Comparison of ENCODE assay signal across 8 cellular contexts in the genomic region with DNA sequence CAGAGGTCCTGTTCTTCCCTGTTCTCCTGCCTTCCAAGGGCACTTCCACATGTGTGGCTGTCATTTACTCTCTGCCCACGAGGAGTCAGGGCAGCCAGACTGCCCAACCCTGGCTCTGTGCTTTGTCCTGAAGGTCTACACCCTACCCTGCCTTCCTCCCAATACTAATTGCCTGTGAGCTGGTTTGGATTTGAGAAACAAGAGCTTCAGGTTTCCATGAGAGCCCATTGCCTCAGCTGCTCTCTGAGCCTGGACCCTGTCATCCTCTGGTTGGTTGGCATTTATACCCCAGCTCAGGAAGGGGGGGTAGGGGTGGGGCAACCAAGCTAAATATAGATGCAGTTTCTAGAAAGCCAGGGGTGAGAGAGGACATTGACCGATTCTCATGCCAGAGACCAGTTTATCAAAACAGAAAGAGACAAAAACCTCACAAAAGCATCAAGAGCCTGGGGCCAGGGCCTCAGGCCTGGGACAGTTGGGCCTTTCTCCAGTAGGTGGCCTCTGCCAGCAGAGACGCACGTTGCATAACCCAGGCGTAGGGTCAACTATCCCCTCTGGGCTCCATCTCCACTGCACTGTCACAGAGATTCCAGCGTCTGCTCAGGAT. TPM values are rescaled to one million over a fixed set of nuclear protein-coding genes. Genes with fewer than 3 reads are reported as not detected.
DNase-seq lines count a peak whose midpoint lies in the region; ATAC-seq and TF ChIP-seq lines count a peak whose summit lies in the region.

No MANE protein-coding gene starts in this region.

- CTCF ChIA-PET in HEK293T (lab: Yijun Ruan, JAX) (interaction anchor here (0.5 to 1.7 kb wide), 6 partner anchors 9 to 79 kb away, joined by 3 to 10 read pairs (median 4); no protein-coding TSS in a partner anchor), activated B cell treated with CpG ODN at 0.5 μM for 24 hours (lab: Charles Lee) (interaction anchor here (0.7 kb wide), 1 partner anchor 44 kb away, joined by 3 read pairs; no protein-coding TSS in a partner anchor)

- TF ChIP-seq POLR2A in suprapubic skin (IDR thresholded peaks at IDR 0.05) (no peak), GM18505 (IDR thresholded peaks at IDR 0.05; ENCODE audit: borderline replicate concordance, extremely low read depth, insufficient read depth, insufficient read length) (no peak)

- intact Hi-C loops in activated B cell treated with CpG ODN at 0.5 μM for 24 hours (cut with micrococcal nuclease): loop anchor here (5.0 kb wide), 1 partner anchor 37 kb away; no protein-coding TSS in a partner anchor

- H3K4me2 ChIP-seq in hepatocyte: no peak overlapping the region

- H3K27ac Mint-ChIP-seq in activated B cell treated with CpG ODN at 0.5 μM for 24 hours: no peak overlapping the region

- H3K9me3 ChIP-seq in hepatocyte (ENCODE audit: low read depth) (no peaks in the 10 kb centered on the region), suprapubic skin (no peaks in the 10 kb centered on the region)

- H3K27me3 ChIP-seq in hepatocyte (no peaks in the 10 kb centered on the region), suprapubic skin (no peaks in the 10 kb centered on the region)

- WGBS in hepatocyte (ENCODE audit: low lambda C conversion rate, missing lambda C conversion rate): 41% methylated on average over 6 of the region's 6 CpGs
- WGBS in suprapubic skin: 18% methylated on average over 5 of the region's 6 CpGs

- no peaks in the 10 kb centered on the region for H3K27me3 Mint-ChIP-seq in activated B cell treated with CpG ODN at 0.5 μM for 24 hours

- H3K4me1 Mint-ChIP-seq in activated B cell treated with CpG ODN at 0.5 μM for 24 hours: peaks cover 43% of the 10 kb centered on the region

- no peaks in the 10 kb centered on the region for H3K9me3 Mint-ChIP-seq in activated B cell treated with CpG ODN at 0.5 μM for 24 hours

- DNase-seq in G401 (ENCODE audit: low spot score) (peak; percentile 7), HEK293T (ENCODE audit: extremely low spot score) (peak; percentile 55), activated B cell treated with CpG ODN at 0.5 μM for 24 hours (no peak), hepatocyte (ENCODE audit: low spot score) (peak; percentile 55), suprapubic skin (ENCODE audit: low spot score in 2 of 2) (no peak)
- DNase-seq in activated CD4-positive, alpha-beta T cell treated with anti-CD3 and anti-CD28 coated beads for 48 hours: no peak

- H4K20me1 ChIP-seq in hepatocyte (ENCODE audit: insufficient read depth, poor library complexity, severe bottlenecking): no peaks in the 10 kb centered on the region

- H3K27ac ChIP-seq in hepatocyte: no peak overlapping the region
- H3K27ac ChIP-seq in suprapubic skin: peak overlapping the region; percentile 17

- H3K9me2 ChIP-seq in hepatocyte (replicated peaks; ENCODE audit: insufficient read depth): no peaks in the 10 kb centered on the region

- no peaks in the 10 kb centered on the region for H3K4me1 ChIP-seq in hepatocyte (ENCODE audit: insufficient read depth)
- H3K4me1 ChIP-seq in suprapubic skin: peaks cover 21% of the 10 kb centered on the region

- POLR2A ChIA-PET in HEK293T (lab: Yijun Ruan, JAX): no interaction called here
- POLR2A ChIA-PET in activated B cell treated with CpG ODN at 0.5 μM for 24 hours (lab: Charles Lee): no interaction called here

- H2AFZ ChIP-seq in hepatocyte: no peak overlapping the region

- in situ Hi-C loops in G401 (cut with HindIII; ENCODE audit: low sequenced_read_pairs): no loop called here

- H3K79me2 ChIP-seq in hepatocyte: no peaks in the 10 kb centered on the region

- no peak overlapping the region for H3K4me3 Mint-ChIP-seq in activated B cell treated with CpG ODN at 0.5 μM for 24 hours

- no peak for TF ChIP-seq CTCF in activated B cell treated with CpG ODN at 0.5 μM for 24 hours (IDR thresholded peaks at IDR 0.05)
- peak; percentile 42 for TF ChIP-seq CTCF in hepatocyte (IDR thresholded peaks at IDR 0.05; ENCODE audit: poor library complexity)
- peak in 1 of 2 donors; percentile 16 for TF ChIP-seq CTCF in suprapubic skin (IDR thresholded peaks at IDR 0.05)

- H3K36me3 Mint-ChIP-seq in activated B cell treated with CpG ODN at 0.5 μM for 24 hours (ENCODE audit: low read depth): no peaks in the 10 kb centered on the region

- H3K4me3 ChIP-seq in hepatocyte (no peak overlapping the region), suprapubic skin (no peak overlapping the region)

- H3K36me3 ChIP-seq in hepatocyte (replicated peaks; ENCODE audit: insufficient read depth, low read depth) (no peaks in the 10 kb centered on the region), suprapubic skin (peaks cover 3% of the 10 kb centered on the region)

- no peak for TF ChIP-seq EP300 in suprapubic skin (IDR thresholded peaks at IDR 0.05)

- ATAC-seq in activated B cell treated with CpG ODN at 0.5 μM for 24 hours (ENCODE audit: low read depth) (peak; percentile 34), GM21619 (IDR thresholded peaks at IDR 0.05; ENCODE audit: unreplicated experiment) (no peak), GM18505 (IDR thresholded peaks at IDR 0.05; ENCODE audit: unreplicated experiment) (no peak)

TF ChIP-seq in HEK293T, 16 proteins besides CTCF, POLR2A, EP300 and RAD21:
- TF ChIP-seq NFRKB (IDR thresholded peaks at IDR 0.05): no peak
- TF ChIP-seq FOXM1 (IDR thresholded peaks at IDR 0.05; ENCODE audit: borderline replicate concordance): no peak
- no peak for TF ChIP-seq FOXA1 (IDR thresholded peaks at IDR 0.05)
- TF ChIP-seq SUZ12 (IDR thresholded peaks at IDR 0.05): no peak
- no peak for TF ChIP-seq ELF4 (IDR thresholded peaks at IDR 0.05)
- no peak for TF ChIP-seq L3MBTL2 (conservative IDR thresholded peaks at IDR 0.05)
- no peak for TF ChIP-seq FOXK2 (IDR thresholded peaks at IDR 0.05)
- TF ChIP-seq TARDBP (IDR thresholded peaks at IDR 0.05): no peak

RNA-seq across cellular contexts. Expression of gene VDR, which starts 34.5 kb away (rescaled TPM):
- 0.06 and 0.07 TPM in 2 replicates for total RNA-seq in G401 (2014; rRNA removed; shearing (Covaris generic))
- total RNA-seq in activated B cell treated with CpG ODN at 0.5 μM for 24 hours (0.64 and 0.86 TPM in 2 replicates), hepatocyte (2.6 and 3.2 TPM in 2 replicates), suprapubic skin (10 to 100 TPM; 36.7 to 47.9 (median 41.2) TPM)
- 4.9 and 6.1 TPM in 2 replicates for polyA plus RNA-seq in hepatocyte

RNA-seq across cellular contexts. Expression of gene HDAC7, which starts 50.6 kb away (rescaled TPM):
- 26.8 and 46.8 TPM in 2 replicates for total RNA-seq in G401 (2014; rRNA removed; shearing (Covaris generic))
- total RNA-seq in activated B cell treated with CpG ODN at 0.5 μM for 24 hours (103 and 126 TPM in 2 replicates), hepatocyte (17.9 and 19.0 TPM in 2 replicates), suprapubic skin (100 to 1,000 TPM in 1 of 4 donors, 10 to 100 TPM in 3; 47.9 to 152 (median 76.2) TPM)
- polyA plus RNA-seq in hepatocyte: 41.2 and 45.5 TPM in 2 replicates

Comparison
In these comparisons a context has a peak if more than half of its experiments do, and no peak if none do; other contexts are left out.
1. DNase-seq: peak in G401 (single experiment), HEK293T (single experiment) and hepatocyte (single experiment); none in activated B cell treated with CpG ODN at 0.5 μM for 24 hours (single experiment), suprapubic skin (0 of 2) and activated CD4-positive, alpha-beta T cell treated with anti-CD3 and anti-CD28 coated beads for 48 hours (single experiment).